Comparison of ENCODE assay signal across 8 cellular contexts in the genomic region with DNA sequence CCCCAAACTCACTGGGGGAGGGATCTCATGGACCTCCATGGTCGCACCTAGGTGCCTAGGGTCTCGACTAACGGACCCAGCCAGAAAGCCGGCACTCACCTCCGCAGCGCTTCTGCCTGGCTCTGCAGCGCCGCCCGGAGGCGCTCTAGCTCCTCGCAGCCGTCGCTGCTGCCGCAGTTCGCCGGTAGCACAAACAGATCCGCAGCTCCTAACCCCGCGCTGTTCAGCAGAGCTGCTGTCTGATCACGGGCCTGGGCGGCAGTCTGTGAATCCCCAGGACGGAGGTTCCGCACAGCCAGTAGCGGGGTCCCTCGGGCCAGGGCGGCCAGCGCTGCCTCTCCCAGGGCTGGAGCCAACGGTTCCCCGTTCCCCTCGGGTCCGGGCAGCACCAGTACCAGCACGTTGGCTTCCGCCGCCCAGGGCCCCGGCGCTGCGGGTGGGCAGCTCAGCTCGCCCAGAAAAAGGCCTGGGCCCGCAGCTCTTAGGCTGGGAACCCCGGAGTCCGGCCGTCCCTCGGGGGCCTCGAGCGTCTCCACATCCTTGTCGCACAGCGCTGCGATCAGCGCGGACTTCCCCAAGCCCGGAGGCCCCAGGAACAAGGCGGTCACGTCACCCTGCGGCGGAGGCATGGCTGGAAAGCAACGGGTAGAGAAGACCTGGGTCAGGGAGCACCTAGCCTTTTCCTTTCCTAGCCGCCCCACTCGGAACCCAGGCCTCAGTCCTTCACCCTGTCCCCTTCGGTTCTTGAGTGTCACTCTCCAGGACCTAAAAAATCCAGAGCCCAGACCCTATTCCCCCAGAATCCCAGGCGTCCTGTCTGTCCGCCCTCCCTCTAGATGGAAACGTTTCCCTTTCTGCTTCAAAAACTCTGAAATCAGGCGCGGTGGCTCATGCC. TPM values are rescaled to one million over a fixed set of nuclear protein-coding genes. Genes with fewer than 3 reads are reported as not detected.
DNase-seq lines count a peak whose midpoint lies in the region; ATAC-seq and TF ChIP-seq lines count a peak whose summit lies in the region.

No MANE protein-coding gene starts in this region.

- peak overlapping the region; percentile 94 for H3K4me3 Mint-ChIP-seq in CD8-positive, alpha-beta T cell
- peak overlapping the region; percentile 95 for H3K4me3 Mint-ChIP-seq in stimulated activated effector memory CD8-positive, alpha-beta T cell treated with anti-CD3 and anti-CD28 coated beads, Interleukin-12 subunit alpha, Interleukin-12 subunit beta, amount 100 ng/mL, for 72 hours

- peak; percentile 53 to 78 (median 65) for DNase-seq in CD8-positive, alpha-beta T cell
- DNase-seq in HFF-Myc (ENCODE audit: extremely low read depth, low read depth) (no peak), NOMO-1 treated with dmso at 0.1 percent for 144 hours (lab: John Stamatoyannopoulos, UW; ENCODE audit: unreplicated experiment) (peak; percentile 54), epithelial cell of prostate (ENCODE audit: low read depth, low spot score) (peak; percentile 14), myocyte (ENCODE audit: low read depth) (peak; percentile 50), NCI-H1930 (lab: John Stamatoyannopoulos, UW) (no peak)
- peak; percentile 84 for DNase-seq in activated CD8-positive, alpha-beta memory T cell treated with anti-CD3 and anti-CD28 coated beads, Interleukin-2, amount 50 U/mL, for 48 hours
- DNase-seq in stimulated activated effector memory CD8-positive, alpha-beta T cell treated with anti-CD3 and anti-CD28 coated beads, Interleukin-12 subunit alpha, Interleukin-12 subunit beta, amount 100 ng/mL, for 72 hours (ENCODE audit: low spot score in 2 of 2) = peak; percentile 67 to 82

- H3K36me3 ChIP-seq in CD8-positive, alpha-beta T cell (ENCODE audit: insufficient read depth, low read length) = peaks cover 16% of the 10 kb centered on the region

- intact Hi-C loops in CD8-positive, alpha-beta T cell (cut with DNase I, micrococcal nuclease) = loop anchor here (1.0 to 2.0 kb wide), 5 partner anchors 40 to 162 kb away; no protein-coding TSS in a partner anchor

- peaks cover 49% of the 10 kb centered on the region for H3K36me3 Mint-ChIP-seq in CD8-positive, alpha-beta T cell
- H3K36me3 Mint-ChIP-seq in stimulated activated effector memory CD8-positive, alpha-beta T cell treated with anti-CD3 and anti-CD28 coated beads, Interleukin-12 subunit alpha, Interleukin-12 subunit beta, amount 100 ng/mL, for 72 hours = peaks cover 82% of the 10 kb centered on the region

- peaks cover 38% of the 10 kb centered on the region for H3K4me1 ChIP-seq in CD8-positive, alpha-beta T cell (ENCODE audit: insufficient read depth, low read length)

- TF ChIP-seq CTCF in CD8-positive, alpha-beta T cell (IDR thresholded peaks at IDR 0.05) = peak; percentile 97
- TF ChIP-seq CTCF in HFF-Myc (IDR thresholded peaks at IDR 0.05; ENCODE audit: low read depth, low read length, missing control alignments) = peak; percentile 89

- no peaks in the 10 kb centered on the region for H3K9me3 Mint-ChIP-seq in CD8-positive, alpha-beta T cell
- H3K9me3 Mint-ChIP-seq in stimulated activated effector memory CD8-positive, alpha-beta T cell treated with anti-CD3 and anti-CD28 coated beads, Interleukin-12 subunit alpha, Interleukin-12 subunit beta, amount 100 ng/mL, for 72 hours = no peaks in the 10 kb centered on the region

- peak overlapping the region; percentile 100 for H3K27ac Mint-ChIP-seq in CD8-positive, alpha-beta T cell
- H3K27ac Mint-ChIP-seq in stimulated activated effector memory CD8-positive, alpha-beta T cell treated with anti-CD3 and anti-CD28 coated beads, Interleukin-12 subunit alpha, Interleukin-12 subunit beta, amount 100 ng/mL, for 72 hours = peak overlapping the region; percentile 100

- no peaks in the 10 kb centered on the region for H3K27me3 Mint-ChIP-seq in CD8-positive, alpha-beta T cell (ENCODE audit: low read depth)

- CTCF ChIA-PET in CD8-positive, alpha-beta T cell (lab: Charles Lee) = interaction anchor here (0.7 to 7.4 kb wide), 32 partner anchors 11 to 161 kb away, joined by 3 to 190 read pairs (median 5); a partner anchor contains a TSS

- peak; percentile 71 for ATAC-seq in CD8-positive, alpha-beta T cell
- peak; percentile 64 for ATAC-seq in stimulated activated effector memory CD8-positive, alpha-beta T cell treated with anti-CD3 and anti-CD28 coated beads, Interleukin-12 subunit alpha, Interleukin-12 subunit beta, amount 100 ng/mL, for 72 hours

- H3K4me1 Mint-ChIP-seq in CD8-positive, alpha-beta T cell (ENCODE audit: low read depth) = peaks cover 32% of the 10 kb centered on the region
- H3K4me1 Mint-ChIP-seq in stimulated activated effector memory CD8-positive, alpha-beta T cell treated with anti-CD3 and anti-CD28 coated beads, Interleukin-12 subunit alpha, Interleukin-12 subunit beta, amount 100 ng/mL, for 72 hours = peaks cover 40% of the 10 kb centered on the region

- POLR2A ChIA-PET in CD8-positive, alpha-beta T cell (lab: Charles Lee) = interaction anchor here (1.0 to 3.2 kb wide), 12 partner anchors 18 to 148 kb away, joined by 3 to 21 read pairs (median 6); a partner anchor contains a TSS

- H3K4me3 ChIP-seq in CD8-positive, alpha-beta T cell (ENCODE audit: low read depth, low read length) = peak overlapping the region; percentile 100
- peak overlapping the region; percentile 72 for H3K4me3 ChIP-seq in HFF-Myc (replicated peaks; ENCODE audit: low read depth, low read length)

- no peaks in the 10 kb centered on the region for H3K27me3 ChIP-seq in CD8-positive, alpha-beta T cell (ENCODE audit: insufficient read depth, low read length)

- H3K27ac ChIP-seq in CD8-positive, alpha-beta T cell (ENCODE audit: low read depth, low read length) = peak overlapping the region; percentile 96
- peak overlapping the region; percentile 88 for H3K27ac ChIP-seq in epithelial cell of prostate

- no peaks in the 10 kb centered on the region for H3K9me3 ChIP-seq in CD8-positive, alpha-beta T cell (ENCODE audit: low read length)

RNA-seq across cellular contexts. Expression of a gene that starts 1.0 kb away (rescaled TPM):
- 10 to 100 TPM; 25.5 to 26.5 TPM for total RNA-seq in CD8-positive, alpha-beta T cell
- 41.3 and 48.1 TPM in 2 replicates for total RNA-seq in myocyte
- polyA plus RNA-seq in myocyte (2012) = 12.1 TPM

RNA-seq across cellular contexts. Expression of a gene that starts 1.4 kb away (rescaled TPM):
- 1 to 10 TPM; 4.9 to 5.2 TPM for total RNA-seq in CD8-positive, alpha-beta T cell
- 10.1 and 12.2 TPM in 2 replicates for total RNA-seq in myocyte
- polyA plus RNA-seq in myocyte (2012) = 15.2 TPM

RNA-seq across cellular contexts. Expression of a gene that starts 16.9 kb away (rescaled TPM):
- total RNA-seq in CD8-positive, alpha-beta T cell = under 1 TPM; 0.16 to 0.31 TPM
- total RNA-seq in myocyte = 0.10 TPM in 1 of 2 replicates, not detected in the other
- polyA plus RNA-seq in myocyte (2012) = 0.49 TPM

RNA-seq across cellular contexts. Expression of a gene that starts 19.4 kb away (rescaled TPM):
- 1 to 10 TPM; 1.1 TPM for total RNA-seq in CD8-positive, alpha-beta T cell
- 0.94 TPM in 1 of 2 replicates, not detected in the other for total RNA-seq in myocyte
- polyA plus RNA-seq in myocyte (2012) = 0.45 TPM

RNA-seq across cellular contexts. Expression of a gene that starts 19.6 kb away (rescaled TPM):
- 10 to 100 TPM; 19.8 to 20.7 TPM for total RNA-seq in CD8-positive, alpha-beta T cell
- 29.2 and 32.1 TPM in 2 replicates for total RNA-seq in myocyte
- 27.2 TPM for polyA plus RNA-seq in myocyte (2012)

Comparison
In these comparisons a context has a peak if more than half of its experiments do, and no peak if none do; other contexts are left out.
1. DNase-seq: peak in CD8-positive, alpha-beta T cell (7 of 7), NOMO-1 treated with dmso at 0.1 percent for 144 hours (single experiment), activated CD8-positive, alpha-beta memory T cell treated with anti-CD3 and anti-CD28 coated beads, Interleukin-2, amount 50 U/mL, for 48 hours (single experiment), epithelial cell of prostate (single experiment), myocyte (single experiment) and stimulated activated effector memory CD8-positive, alpha-beta T cell treated with anti-CD3 and anti-CD28 coated beads, Interleukin-12 subunit alpha, Interleukin-12 subunit beta, amount 100 ng/mL, for 72 hours (2 of 2); none in HFF-Myc (single experiment) and NCI-H1930 (0 of 2).